Comparison of ENCODE assay signal across 1 cellular context in the genomic region with DNA sequence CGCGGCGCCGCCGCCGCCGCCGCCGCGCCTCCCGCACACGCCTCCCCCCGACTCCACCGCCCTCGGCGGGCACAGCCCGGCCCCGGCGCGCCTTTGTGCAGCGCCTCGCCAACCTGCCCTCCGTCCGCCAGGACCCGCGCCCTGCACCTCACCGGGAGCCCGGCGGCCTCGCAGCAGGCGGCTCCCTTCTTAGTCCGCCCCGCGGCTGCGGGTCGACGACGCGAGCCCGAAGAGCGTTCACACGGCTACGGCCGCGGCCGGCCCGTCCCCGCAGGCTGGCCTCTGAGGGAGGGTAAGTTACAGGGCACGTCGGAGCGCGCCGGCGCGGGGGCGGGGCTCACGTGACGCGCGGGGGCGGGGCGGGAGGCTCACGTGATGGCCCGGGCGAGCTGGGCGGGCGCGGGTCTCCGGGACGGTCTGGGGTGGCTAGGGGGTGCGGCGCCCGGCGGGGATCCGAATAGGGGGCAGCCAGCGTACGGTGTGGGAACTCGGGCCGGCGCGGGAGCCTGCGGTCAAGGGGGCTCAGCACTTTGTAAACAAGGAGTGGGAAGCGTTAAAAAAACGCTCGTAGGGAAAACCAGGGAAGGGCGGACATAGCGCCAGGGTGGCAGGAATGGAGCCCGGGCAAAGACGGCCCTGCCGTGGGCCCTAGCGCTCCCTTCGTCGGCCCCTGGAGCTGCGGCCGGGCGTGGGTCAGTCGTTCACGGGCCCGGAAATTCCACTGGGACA.
TF ChIP-seq lines count a peak whose summit lies in the region.

A gene with protein sequence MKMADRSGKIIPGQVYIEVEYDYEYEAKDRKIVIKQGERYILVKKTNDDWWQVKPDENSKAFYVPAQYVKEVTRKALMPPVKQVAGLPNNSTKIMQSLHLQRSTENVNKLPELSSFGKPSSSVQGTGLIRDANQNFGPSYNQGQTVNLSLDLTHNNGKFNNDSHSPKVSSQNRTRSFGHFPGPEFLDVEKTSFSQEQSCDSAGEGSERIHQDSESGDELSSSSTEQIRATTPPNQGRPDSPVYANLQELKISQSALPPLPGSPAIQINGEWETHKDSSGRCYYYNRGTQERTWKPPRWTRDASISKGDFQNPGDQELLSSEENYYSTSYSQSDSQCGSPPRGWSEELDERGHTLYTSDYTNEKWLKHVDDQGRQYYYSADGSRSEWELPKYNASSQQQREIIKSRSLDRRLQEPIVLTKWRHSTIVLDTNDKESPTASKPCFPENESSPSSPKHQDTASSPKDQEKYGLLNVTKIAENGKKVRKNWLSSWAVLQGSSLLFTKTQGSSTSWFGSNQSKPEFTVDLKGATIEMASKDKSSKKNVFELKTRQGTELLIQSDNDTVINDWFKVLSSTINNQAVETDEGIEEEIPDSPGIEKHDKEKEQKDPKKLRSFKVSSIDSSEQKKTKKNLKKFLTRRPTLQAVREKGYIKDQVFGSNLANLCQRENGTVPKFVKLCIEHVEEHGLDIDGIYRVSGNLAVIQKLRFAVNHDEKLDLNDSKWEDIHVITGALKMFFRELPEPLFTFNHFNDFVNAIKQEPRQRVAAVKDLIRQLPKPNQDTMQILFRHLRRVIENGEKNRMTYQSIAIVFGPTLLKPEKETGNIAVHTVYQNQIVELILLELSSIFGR (minus strand): TSS at position 301 of the 729 bp plus-strand sequence. CDS start 19,976 bp downstream, outside the sequence.

TF ChIP-seq in HEK293, 187 proteins besides CTCF, POLR2A, EP300 and RAD21 (continued from another document):
- TF ChIP-seq, protein P1, sequence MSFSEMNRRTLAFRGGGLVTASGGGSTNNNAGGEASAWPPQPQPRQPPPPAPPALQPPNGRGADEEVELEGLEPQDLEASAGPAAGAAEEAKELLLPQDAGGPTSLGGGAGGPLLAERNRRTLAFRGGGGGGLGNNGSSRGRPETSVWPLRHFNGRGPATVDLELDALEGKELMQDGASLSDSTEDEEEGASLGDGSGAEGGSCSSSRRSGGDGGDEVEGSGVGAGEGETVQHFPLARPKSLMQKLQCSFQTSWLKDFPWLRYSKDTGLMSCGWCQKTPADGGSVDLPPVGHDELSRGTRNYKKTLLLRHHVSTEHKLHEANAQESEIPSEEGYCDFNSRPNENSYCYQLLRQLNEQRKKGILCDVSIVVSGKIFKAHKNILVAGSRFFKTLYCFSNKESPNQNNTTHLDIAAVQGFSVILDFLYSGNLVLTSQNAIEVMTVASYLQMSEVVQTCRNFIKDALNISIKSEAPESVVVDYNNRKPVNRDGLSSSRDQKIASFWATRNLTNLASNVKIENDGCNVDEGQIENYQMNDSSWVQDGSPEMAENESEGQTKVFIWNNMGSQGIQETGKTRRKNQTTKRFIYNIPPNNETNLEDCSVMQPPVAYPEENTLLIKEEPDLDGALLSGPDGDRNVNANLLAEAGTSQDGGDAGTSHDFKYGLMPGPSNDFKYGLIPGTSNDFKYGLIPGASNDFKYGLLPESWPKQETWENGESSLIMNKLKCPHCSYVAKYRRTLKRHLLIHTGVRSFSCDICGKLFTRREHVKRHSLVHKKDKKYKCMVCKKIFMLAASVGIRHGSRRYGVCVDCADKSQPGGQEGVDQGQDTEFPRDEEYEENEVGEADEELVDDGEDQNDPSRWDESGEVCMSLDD (tag by site-specific recombination; IDR thresholded peaks at IDR 0.05), result peak; percentile 64; the same call in 1 of the 2 replicates
- TF ChIP-seq ZNF792 (tag by site-specific recombination; IDR thresholded peaks at IDR 0.05) (no peak), ZNF596 (tag by site-specific recombination; IDR thresholded peaks at IDR 0.05) (no peak), SP3 (tag by site-specific recombination; IDR thresholded peaks at IDR 0.05) (peak; percentile 37; the same call in 1 of the 2 replicates)
